Comparison of ENCODE assay signal across 1 cellular context in the genomic region with DNA sequence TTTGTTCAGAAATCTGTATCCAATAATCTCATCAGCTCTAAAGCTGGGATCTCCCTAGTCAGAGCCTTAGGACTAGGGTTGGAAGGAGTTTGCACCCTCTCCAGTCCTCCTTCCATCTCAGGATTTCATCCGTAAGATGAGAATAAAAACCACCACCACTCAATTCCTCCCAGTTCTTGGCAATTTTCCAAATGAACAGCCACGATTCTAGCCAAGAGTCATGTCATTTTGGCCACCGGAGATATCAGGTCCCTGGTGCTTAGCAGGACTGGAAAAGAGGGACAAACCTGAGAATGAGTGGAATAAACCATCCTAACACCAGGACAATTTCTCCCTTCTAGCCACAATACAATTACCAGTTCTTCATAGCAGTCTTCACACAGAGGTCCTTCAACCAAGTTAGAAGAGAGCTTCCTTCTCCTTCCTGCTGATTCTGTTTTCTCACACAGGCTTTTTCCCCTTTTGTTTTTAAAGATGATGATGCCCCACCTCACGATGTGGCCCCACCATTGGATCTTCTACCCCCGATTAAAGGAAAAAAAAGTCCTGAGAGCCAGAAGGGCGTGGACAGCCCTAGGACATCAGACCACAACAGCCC.
TF ChIP-seq lines count a peak whose summit lies in the region.

No MANE protein-coding gene starts in this region.

TF ChIP-seq in IMR-90, 13 proteins besides CTCF, POLR2A, EP300 and RAD21:
- no peak for TF ChIP-seq CHD1 (IDR thresholded peaks at IDR 0.05; ENCODE audit: low read depth, low read length)
- TF ChIP-seq USF2 (IDR thresholded peaks at IDR 0.05; ENCODE audit: low read depth, low read length), result no peak
- TF ChIP-seq CEBPB (IDR thresholded peaks at IDR 0.05; ENCODE audit: low read depth, low read length), result no peak
- no peak for TF ChIP-seq ELK1 (IDR thresholded peaks at IDR 0.05; ENCODE audit: borderline replicate concordance, low read depth, low read length)
- TF ChIP-seq NFE2L2 (IDR thresholded peaks at IDR 0.05; ENCODE audit: low read depth, low read length), result no peak
- no peak for TF ChIP-seq MAZ (IDR thresholded peaks at IDR 0.05; ENCODE audit: borderline replicate concordance, low read depth, low read length)
- TF ChIP-seq SMC3 (IDR thresholded peaks at IDR 0.05; ENCODE audit: low read depth, low read length), result no peak
- TF ChIP-seq FOS (IDR thresholded peaks at IDR 0.05; ENCODE audit: low read depth, low read length), result no peak
- no peak for TF ChIP-seq MXI1 (IDR thresholded peaks at IDR 0.05; ENCODE audit: borderline replicate concordance, low read depth, low read length)
- TF ChIP-seq BHLHE40 (IDR thresholded peaks at IDR 0.05; ENCODE audit: low read depth, low read length), result no peak
